10 cellular contexts compared by ENCODE assay signal in the genomic region with DNA sequence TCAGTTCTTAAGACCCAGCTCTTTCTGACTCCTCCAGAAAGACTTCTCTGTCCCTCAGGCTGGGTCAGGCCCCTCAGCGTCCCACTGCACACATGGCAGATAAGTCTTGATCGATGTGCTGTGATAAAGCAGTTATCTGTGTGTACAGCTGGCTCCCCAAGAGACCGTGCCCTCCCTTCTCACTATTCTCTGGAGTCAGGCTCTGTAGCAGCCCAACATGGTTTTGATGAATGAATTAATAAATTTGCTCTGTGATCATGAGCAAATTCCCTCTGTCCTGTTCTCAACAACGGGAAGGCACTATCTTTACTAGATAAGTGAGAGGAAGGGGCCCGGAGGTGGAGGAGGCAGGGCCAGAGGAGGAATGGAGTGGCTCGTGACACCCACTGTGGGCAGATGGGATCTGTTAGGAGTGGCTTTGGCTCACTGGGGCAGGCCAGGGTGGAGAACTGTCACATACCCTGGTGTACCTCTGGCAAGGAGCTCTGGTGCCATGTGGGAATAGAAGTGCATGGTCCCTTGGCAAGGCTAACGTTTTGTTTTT. TPM values are rescaled to one million over a fixed set of nuclear protein-coding genes. Genes with fewer than 3 reads are reported as not detected.
DNase-seq lines count a peak whose midpoint lies in the region; ATAC-seq, FAIRE-seq and TF ChIP-seq lines count a peak whose summit lies in the region.
"Had no signal": no experiment of that assay in that cellular context is flagged by ENCODE, and none has a peak within 500 bp of the region (broad histone marks: within the 10 kb centered on the region; RNA-seq: fewer than 3 reads in every experiment).

No MANE protein-coding gene starts in this region.

- H3K9me1 ChIP-seq in endothelial cell of umbilical vein (replicated peaks; ENCODE audit: control insufficient read depth, extremely low read depth, insufficient read depth, low read length), result no peaks in the 10 kb centered on the region

- H3K27ac ChIP-seq in C4-2B, result peak overlapping the region; percentile 46
- peak overlapping the region; percentile 36 for H3K27ac ChIP-seq in OCI-LY1 (ENCODE audit: low read depth, low read length, poor library complexity, severe bottlenecking)
- H3K27ac ChIP-seq in endothelial cell of umbilical vein (ENCODE audit: insufficient read depth, low read depth, low read length), result peak overlapping the region; percentile 92
- no peak overlapping the region for H3K27ac ChIP-seq in neural progenitor cell

- H3K4me1 ChIP-seq in OCI-LY1 (ENCODE audit: insufficient read depth, low read length, severe bottlenecking) (peaks cover 55% of the 10 kb centered on the region), endothelial cell of umbilical vein (ENCODE audit: control insufficient read depth, extremely low read depth, insufficient read depth, low read length) (peaks cover 53% of the 10 kb centered on the region), neural progenitor cell (peaks cover 24% of the 10 kb centered on the region)

- peaks cover 45% of the 10 kb centered on the region for H3K4me1 Mint-ChIP-seq in neural progenitor cell

- no peaks in the 10 kb centered on the region for H3K9me3 ChIP-seq in OCI-LY1 (ENCODE audit: low read length)
- H3K9me3 ChIP-seq in endothelial cell of umbilical vein (replicated peaks; ENCODE audit: control insufficient read depth, insufficient read depth, low read length), result no peaks in the 10 kb centered on the region
- peaks cover 4% of the 10 kb centered on the region for H3K9me3 ChIP-seq in neural progenitor cell (ENCODE audit: low read depth)

- no peak for TF ChIP-seq POLR2A in endothelial cell of umbilical vein (IDR thresholded peaks at IDR 0.05; ENCODE audit: low read depth, low read length)

- CTCF ChIA-PET in endothelial cell of umbilical vein (lab: Charles Lee), result interaction anchor here (2.6 kb wide), 1 partner anchor 9 kb away, joined by 17 read pairs; no protein-coding TSS in a partner anchor

- H3K79me2 ChIP-seq in OCI-LY1 (ENCODE audit: insufficient read depth, low read length) (no peaks in the 10 kb centered on the region), endothelial cell of umbilical vein (ENCODE audit: control insufficient read depth, insufficient read depth, low read length) (no peaks in the 10 kb centered on the region), neural progenitor cell (ENCODE audit: low read depth) (no peaks in the 10 kb centered on the region)

- H3K4me2 ChIP-seq in OCI-LY1 (ENCODE audit: low read length) (no peak overlapping the region), endothelial cell of umbilical vein (ENCODE audit: insufficient read depth, low read length) (no peak overlapping the region), neural progenitor cell (peak overlapping the region; percentile 36)

- H3K27me3 ChIP-seq in OCI-LY1 (ENCODE audit: insufficient read depth, low read length), result no peaks in the 10 kb centered on the region
- no peaks in the 10 kb centered on the region for H3K27me3 ChIP-seq in endothelial cell of umbilical vein (ENCODE audit: control insufficient read depth in 2 of 2, insufficient read depth in 2 of 2, low read length in 2 of 2)
- H3K27me3 ChIP-seq in neural progenitor cell, result no peaks in the 10 kb centered on the region

- H3K27ac Mint-ChIP-seq in neural progenitor cell, result peak overlapping the region; percentile 99

- H3K9ac ChIP-seq in OCI-LY1 (ENCODE audit: low read length), result no peak overlapping the region; the same call in 1 of the 2 replicates
- peak overlapping the region; percentile 76 for H3K9ac ChIP-seq in endothelial cell of umbilical vein (replicated peaks; ENCODE audit: extremely low read depth, insufficient read depth, low read length)
- no peak overlapping the region for H3K9ac ChIP-seq in neural progenitor cell

- H3K36me3 ChIP-seq in OCI-LY1 (ENCODE audit: insufficient read depth, low read length) (no peaks in the 10 kb centered on the region), endothelial cell of umbilical vein (ENCODE audit: control insufficient read depth in 2 of 2, extremely low read depth in 1 of 2, insufficient read depth in 2 of 2, low read length in 2 of 2) (no peaks in the 10 kb centered on the region), neural progenitor cell (no peaks in the 10 kb centered on the region)

- H3K4me3 Mint-ChIP-seq in neural progenitor cell, result no peak overlapping the region
- H3K4me3 Mint-ChIP-seq: stimulated activated naive CD8-positive, alpha-beta T cell treated with anti-CD3 and anti-CD28 coated beads, Interleukin-15, Interleukin-2, amounts not matched to agents 100 ng/mL and 50 ng/mL, for 24 hours had no signal

- no peak for TF ChIP-seq CTCF in C4-2B (conservative IDR thresholded peaks at IDR 0.05)
- TF ChIP-seq CTCF in OCI-LY1 (IDR thresholded peaks at IDR 0.05; ENCODE audit: low read length), result no peak
- TF ChIP-seq CTCF in endothelial cell of umbilical vein (IDR thresholded peaks at IDR 0.05; ENCODE audit: extremely low read depth in 1 of 2, insufficient read depth in 1 of 2, low read depth in 1 of 2, low read length in 2 of 2), result no peak
- TF ChIP-seq CTCF in neural progenitor cell (IDR thresholded peaks at IDR 0.05), result no peak

- no peaks in the 10 kb centered on the region for H3K9me2 ChIP-seq in OCI-LY1 (ENCODE audit: low read depth, low read length)

- no peaks in the 10 kb centered on the region for H3F3A ChIP-seq in OCI-LY1 (ENCODE audit: insufficient read depth, low read length)
- peaks cover 33% of the 10 kb centered on the region for H3F3A ChIP-seq in neural progenitor cell (ENCODE audit: low read depth)

- no peak for ATAC-seq in HG03520 (IDR thresholded peaks at IDR 0.05; ENCODE audit: unreplicated experiment)

- H4K20me1 ChIP-seq in OCI-LY1 (ENCODE audit: insufficient read depth, low read length) (no peaks in the 10 kb centered on the region), endothelial cell of umbilical vein (replicated peaks; ENCODE audit: control insufficient read depth, extremely low read depth, insufficient read depth, low read length) (no peaks in the 10 kb centered on the region), neural progenitor cell (ENCODE audit: low read depth) (no peaks in the 10 kb centered on the region)

- no TSS peak for BruUV-seq in endothelial cell of umbilical vein (replicated peaks; lab: Mats Ljungman, UMichigan)

- H3K27me3 Mint-ChIP-seq in neural progenitor cell (ENCODE audit: insufficient read depth, low read depth), result peaks cover 11% of the 10 kb centered on the region
- H3K27me3 Mint-ChIP-seq: stimulated activated naive CD8-positive, alpha-beta T cell treated with anti-CD3 and anti-CD28 coated beads, Interleukin-15, Interleukin-2, amounts not matched to agents 100 ng/mL and 50 ng/mL, for 24 hours had no signal

- DNase-seq in endothelial cell of umbilical vein (ENCODE audit: low read depth, low spot score) (no peak), neural progenitor cell (ENCODE audit: low spot score) (no peak), MV-4-11 (lab: John Stamatoyannopoulos, UW) (no peak), RCC 7860 (ENCODE audit: low spot score) (no peak), inferior parietal cortex (ENCODE audit: extremely low spot score) (no peak)

- H3K4me3 ChIP-seq in OCI-LY1 (ENCODE audit: low read depth, low read length, poor library complexity, severe bottlenecking), result no peak overlapping the region
- H3K4me3 ChIP-seq in endothelial cell of umbilical vein (replicated peaks in 1 of 3; ENCODE audit: insufficient read depth in 1 of 3, low read depth in 1 of 3, low read length in 3 of 3), result no peak overlapping the region
- H3K4me3 ChIP-seq in neural progenitor cell, result no peak overlapping the region

- dilution Hi-C loops in endothelial cell of umbilical vein (cut with MboI; ENCODE audit: extremely low pct_ligation_motif_present, low sequenced_read_pairs), result loop anchor here (10.0 kb wide), 1 partner anchor 47 kb away; the partner anchor contains the start of gene ZFP36L2

- FAIRE-seq in endothelial cell of umbilical vein (lab: Jason Lieb, UNC), result no peak
- no peak for FAIRE-seq in RCC 7860 (lab: Jason Lieb, UNC)
- FAIRE-seq: islet of Langerhans had no signal

- no peak overlapping the region for H2AFZ ChIP-seq in OCI-LY1 (ENCODE audit: low read length)
- peak overlapping the region; percentile 0 for H2AFZ ChIP-seq in endothelial cell of umbilical vein (ENCODE audit: low read depth, low read length)
- no peak overlapping the region for H2AFZ ChIP-seq in neural progenitor cell (replicated peaks)

- POLR2A ChIA-PET in endothelial cell of umbilical vein (lab: Charles Lee), result interaction anchor here (1.1 kb wide), 1 partner anchor 49 kb away, joined by 3 read pairs; the partner anchor contains the start of gene ZFP36L2

- H3K36me3 Mint-ChIP-seq in neural progenitor cell, result no peaks in the 10 kb centered on the region

- intact Hi-C loops in endothelial cell of umbilical vein (cut with micrococcal nuclease), result no loop called here

- H3K9me3 Mint-ChIP-seq in neural progenitor cell, result no peaks in the 10 kb centered on the region
- H3K9me3 Mint-ChIP-seq: stimulated activated naive CD8-positive, alpha-beta T cell treated with anti-CD3 and anti-CD28 coated beads, Interleukin-15, Interleukin-2, amounts not matched to agents 100 ng/mL and 50 ng/mL, for 24 hours had no signal

TF ChIP-seq in endothelial cell of umbilical vein, 7 proteins besides CTCF, POLR2A, EP300 and RAD21:
- no peak for TF ChIP-seq GATA2 (IDR thresholded peaks at IDR 0.05; ENCODE audit: insufficient read depth, insufficient read length, low read depth, low read length)
- TF ChIP-seq JUN (IDR thresholded peaks at IDR 0.05; ENCODE audit: borderline replicate concordance, insufficient read depth, insufficient read length, low read depth), result no peak
- no peak for TF ChIP-seq POLR2AphosphoS5 (IDR thresholded peaks at IDR 0.05; ENCODE audit: insufficient read depth, low read depth, low read length)
TF ChIP-seq in endothelial cell of umbilical vein: peak in this region for 0.

RNA-seq across cellular contexts. Expression of gene ZFP36L2, which starts 48.3 kb away (rescaled TPM):
- total RNA-seq in endothelial cell of umbilical vein (73.4 and 75.9 TPM in 2 replicates), neural progenitor cell (ENCODE audit: low replicate concordance) (13.8 and 15.1 TPM in 2 replicates)
- 13.2 and 14.5 TPM in 2 replicates for polyA plus RNA-seq in endothelial cell of umbilical vein
- 10.2 and 12.1 TPM in 2 replicates for polyA plus RNA-seq in endothelial cell of umbilical vein (2011; cell fraction: cytosol; rRNA removed)
- 15.6 and 20.8 TPM in 2 replicates for polyA plus RNA-seq in endothelial cell of umbilical vein (2011; cell fraction: nucleus; rRNA removed)
- 28.9 and 35.9 TPM in 2 replicates for polyA plus RNA-seq in endothelial cell of umbilical vein (2012)
- 6.9 and 10.8 TPM in 2 replicates for polyA minus RNA-seq in endothelial cell of umbilical vein
- 20.3 TPM for polyA minus RNA-seq in endothelial cell of umbilical vein (2011; cell fraction: cytosol; rRNA and poly(A)+ RNA removed)
- polyA minus RNA-seq in endothelial cell of umbilical vein (2011; cell fraction: nucleus; rRNA and poly(A)+ RNA removed), result 11.7 and 17.1 TPM in 2 replicates
